ENCODE assay signal across 8 cellular contexts in genomic region chr22:30290679-30291333, GRCh38. TPM values are rescaled to one million over a fixed set of nuclear protein-coding genes. Genes with fewer than 3 reads are reported as not detected.
DNase-seq lines count a peak whose midpoint lies in the region; ATAC-seq, FAIRE-seq and TF ChIP-seq lines count a peak whose summit lies in the region.

No MANE protein-coding gene starts in this region.

- H3K56ac ChIP-seq in H1 (replicated peaks; ENCODE audit: insufficient read length, low read depth, low read length): no peak overlapping the region

- H3K9me3 Mint-ChIP-seq in type B pancreatic cell: no peaks in the 10 kb centered on the region

- H3K18ac ChIP-seq in H1 (ENCODE audit: extremely low read depth, low read length) (no peak overlapping the region), mesenchymal stem cell (ENCODE audit: low read depth in 1 of 2, low read length in 2 of 2) (peak overlapping the region; percentile 40 to 41)

- H2BK12ac ChIP-seq in H1 (ENCODE audit: low read depth, low read length) (no peak overlapping the region), mesenchymal stem cell (ENCODE audit: low read length in 2 of 2) (peak overlapping the region in 1 of 2 experiments; percentile 2)

- H3K4me3 ChIP-seq in H1 (ENCODE audit: extremely low read depth in 1 of 4, insufficient read depth in 2 of 4, low read depth in 3 of 4, low read length in 4 of 4) (no peak overlapping the region; a peak in 1 of 8 replicates), mesenchymal stem cell (ENCODE audit: insufficient read depth in 1 of 2, low read depth in 1 of 2, low read length in 2 of 2) (no peak overlapping the region)

- peak overlapping the region; percentile 92; the same call in 1 of the 2 replicates for H2BK15ac ChIP-seq in H1 (ENCODE audit: low read length)
- peak overlapping the region; percentile 12 for H2BK15ac ChIP-seq in mesenchymal stem cell (ENCODE audit: low read depth, poor library complexity, severe bottlenecking)

- H3K79me1 ChIP-seq in H1 (ENCODE audit: low read depth, low read length) (no peaks in the 10 kb centered on the region), mesenchymal stem cell (replicated peaks; ENCODE audit: low read length, poor library complexity, severe bottlenecking) (peaks cover 23% of the 10 kb centered on the region)

- CTCF ChIA-PET in H1 (lab: Charles Lee; ENCODE audit: partially characterized antibody): interaction anchor here (0.6 to 9.1 kb wide), 7 partner anchors 11 to 502 kb away, joined by 3 to 203 read pairs (median 4); partner anchors contain the start of gene TBC1D10A

- H3K14ac ChIP-seq in H1 (ENCODE audit: insufficient read length) (no peak overlapping the region), mesenchymal stem cell (ENCODE audit: low read length in 2 of 2) (no peak overlapping the region)

- H3K27ac Mint-ChIP-seq in type B pancreatic cell: no peak overlapping the region

- H2AFZ ChIP-seq in H1 (ENCODE audit: low read length) (no peak overlapping the region), mesenchymal stem cell (ENCODE audit: low read depth, low read length) (no peak overlapping the region)

- H3K4me1 ChIP-seq in H1 (replicated peaks in 1 of 4; ENCODE audit: control insufficient read depth in 3 of 4, insufficient read depth in 4 of 4, low read length in 3 of 4) (peaks cover 0 to 19% (median 14%) of the 10 kb centered on the region in 4 experiments; a peak in 6 of 7 replicates), mesenchymal stem cell (ENCODE audit: control insufficient read depth, insufficient read depth, low read depth, low read length) (peaks cover 34% of the 10 kb centered on the region)

- no peak for TF ChIP-seq RAD21 in H1 (IDR thresholded peaks at IDR 0.05 in 1 of 2, conservative IDR thresholded peaks at IDR 0.05 in 1 of 2; ENCODE audit: low read depth in 2 of 2, low read length in 2 of 2)

- H3K27me3 Mint-ChIP-seq in type B pancreatic cell: no peaks in the 10 kb centered on the region

- peaks cover 0 to 4% of the 10 kb centered on the region in 2 experiments for H4K20me1 ChIP-seq in H1 (replicated peaks in 1 of 2; ENCODE audit: control insufficient read depth in 1 of 2, insufficient read depth in 2 of 2, low read length in 2 of 2)

- no peak for TF ChIP-seq POLR2A in H1 (IDR thresholded peaks at IDR 0.05; ENCODE audit: control extremely low read depth in 1 of 2, low read depth in 2 of 2, low read length in 2 of 2)

- H3K9ac ChIP-seq in H1 (replicated peaks in 1 of 4; ENCODE audit: extremely low read depth in 1 of 4, low read depth in 3 of 4, low read length in 3 of 4) (no peak overlapping the region), mesenchymal stem cell (ENCODE audit: low read length) (peak overlapping the region; percentile 83)

- H3K4me1 Mint-ChIP-seq in type B pancreatic cell (ENCODE audit: unreplicated experiment): peaks cover 9% of the 10 kb centered on the region

- H3K36me3 ChIP-seq in H1 (ENCODE audit: control insufficient read depth in 2 of 4, insufficient read depth in 4 of 4, low read length in 3 of 4) (no peaks in the 10 kb centered on the region), mesenchymal stem cell (ENCODE audit: control insufficient read depth in 1 of 2, insufficient read depth in 2 of 2, low read depth in 1 of 2, low read length in 2 of 2) (peaks cover 52 to 65% of the 10 kb centered on the region in 2 experiments)

- no peak for TF ChIP-seq EP300 in H1 (IDR thresholded peaks at IDR 0.05; ENCODE audit: borderline replicate concordance in 1 of 2, low read depth in 2 of 2, low read length in 2 of 2)

- POLR2A ChIA-PET in H1 (lab: Charles Lee; ENCODE audit: partially characterized antibody): interaction anchor here (0.9 to 3.8 kb wide), 5 partner anchors 7 to 134 kb away, joined by 3 to 17 read pairs (median 3); partner anchors contain the start of genes CCDC157 and SF3A1

- H4K8ac ChIP-seq in H1 (ENCODE audit: extremely low read depth, insufficient read depth, low read length) (no peak overlapping the region), mesenchymal stem cell (ENCODE audit: low read length) (peak overlapping the region; percentile 62)

- 86% methylated on average over 4 of the region's 5 CpGs; no CpG with 5 or more reads in 1 of the 2 experiments for whole genome bisulfite sequencing in H1 (ENCODE audit: extremely low coverage in 1 of 2, insufficient coverage in 1 of 2, insufficient read length in 1 of 2, insufficient replicate concordance in 2 of 2, low coverage in 1 of 2, low lambda C conversion rate in 2 of 2, missing lambda C conversion rate in 1 of 2), 2 experiments
- WGBS in mesenchymal stem cell: 42% methylated on average over 4 of the region's 5 CpGs

- H4K91ac ChIP-seq in H1 (replicated peaks; ENCODE audit: insufficient read length, low read length) (no peak overlapping the region), mesenchymal stem cell (ENCODE audit: low read length) (peak overlapping the region; percentile 56)

- no peaks in the 10 kb centered on the region for H3K79me2 ChIP-seq in H1 (ENCODE audit: control insufficient read depth in 1 of 2, insufficient read depth in 2 of 2, low read length in 2 of 2)

- H3K23ac ChIP-seq in H1 (ENCODE audit: insufficient read length) (no peak overlapping the region), mesenchymal stem cell (ENCODE audit: low read length in 2 of 2) (no peak overlapping the region)

- no peak overlapping the region for H3K4me3 Mint-ChIP-seq in type B pancreatic cell

- H4K5ac ChIP-seq in H1 (ENCODE audit: insufficient read length, low read depth, low read length): no peak overlapping the region

- TF ChIP-seq CTCF in H1 (IDR thresholded peaks at IDR 0.05; ENCODE audit: control extremely low read depth in 1 of 3, insufficient read depth in 1 of 3, low read depth in 1 of 3, low read length in 3 of 3): no peak
- TF ChIP-seq CTCF in type B pancreatic cell (conservative IDR thresholded peaks at IDR 0.05): no peak

- peaks cover 11% of the 10 kb centered on the region for H3K36me3 Mint-ChIP-seq in type B pancreatic cell

- no peaks in the 10 kb centered on the region for H3K9me3 ChIP-seq in H1 (ENCODE audit: insufficient read depth in 2 of 2, low read depth in 1 of 2, low read length in 1 of 2)
- H3K9me3 ChIP-seq in mesenchymal stem cell (ENCODE audit: control insufficient read depth, low read length): no peaks in the 10 kb centered on the region

- H3K23me2 ChIP-seq in H1 (ENCODE audit: low read depth, low read length): peaks cover 12% of the 10 kb centered on the region; the same call in 1 of the 2 replicates

- H3K27ac ChIP-seq in H1 (ENCODE audit: low read depth, low read length): no peak overlapping the region
- peak overlapping the region; percentile 31 for H3K27ac ChIP-seq in mesenchymal stem cell (ENCODE audit: low read length, poor library complexity, severe bottlenecking)

- DNase-seq in SIG-M5 treated with dmso at 0.1 percent for 504 hours (lab: John Stamatoyannopoulos, UW; ENCODE audit: unreplicated experiment): peak; percentile 15
- DNase-seq in SIG-M5 (lab: John Stamatoyannopoulos, UW): no peak
- DNase-seq in RPMI8226: peak; percentile 85
- DNase-seq in H1 (ENCODE audit: low read depth in 1 of 2, low spot score in 2 of 2): no peak
- DNase-seq in mesenchymal stem cell: peak; percentile 69
- peak; percentile 69 for DNase-seq in type B pancreatic cell (ENCODE audit: extremely low spot score, unreplicated experiment)

- FAIRE-seq in H1 (lab: Jason Lieb, UNC): no peak

- H2BK120ac ChIP-seq in H1 (replicated peaks; ENCODE audit: low read depth, low read length): no peak overlapping the region
- no peak overlapping the region for H2BK120ac ChIP-seq in mesenchymal stem cell (ENCODE audit: low read depth, low read length)

- peak overlapping the region; percentile 80; the same call in 1 of the 2 replicates for H2BK20ac ChIP-seq in H1 (ENCODE audit: low read length)

- peak overlapping the region; percentile 32; the same call in 1 of the 2 replicates for H2BK5ac ChIP-seq in H1 (ENCODE audit: low read depth, low read length)
- no peak overlapping the region for H2BK5ac ChIP-seq in mesenchymal stem cell (ENCODE audit: low read depth, low read length, poor library complexity, severe bottlenecking)

- H3K4me2 ChIP-seq in H1 (ENCODE audit: insufficient read depth in 1 of 2, low read depth in 2 of 2, low read length in 2 of 2): peak overlapping the region; percentile 82 to 89; a peak in 2 of 4 replicates
- H3K4me2 ChIP-seq in mesenchymal stem cell (ENCODE audit: low read length, poor library complexity, severe bottlenecking): no peak overlapping the region

- ATAC-seq in GM18861 (IDR thresholded peaks at IDR 0.05; ENCODE audit: unreplicated experiment) (no peak), GM21737 (IDR thresholded peaks at IDR 0.05; ENCODE audit: unreplicated experiment) (no peak)

- no peaks in the 10 kb centered on the region for H3K27me3 ChIP-seq in H1 (replicated peaks in 1 of 4; ENCODE audit: control insufficient read depth in 3 of 4, extremely low read depth in 1 of 4, insufficient read depth in 3 of 4, low read length in 3 of 4)
- H3K27me3 ChIP-seq in mesenchymal stem cell (ENCODE audit: control insufficient read depth in 1 of 2, insufficient read depth in 1 of 2, low read length in 2 of 2): no peaks in the 10 kb centered on the region

- H2AK5ac ChIP-seq in H1 (ENCODE audit: low read depth, low read length) (no peak overlapping the region), mesenchymal stem cell (ENCODE audit: low read length, severe bottlenecking) (peak overlapping the region; percentile 43)

- H3K4ac ChIP-seq in H1 (replicated peaks; ENCODE audit: insufficient read length, low read depth, low read length) (no peak overlapping the region), mesenchymal stem cell (ENCODE audit: low read depth in 1 of 2, low read length in 2 of 2) (peak overlapping the region in 1 of 2 experiments; percentile 13)

RNA-seq across cellular contexts. Expression of gene CASTOR1, which starts 1.5 kb away (rescaled TPM):
- total RNA-seq in H1 (2021; fragmentation: NEBNext Ultra II Directional; extraction: Animal tissue kit (Norgen Biotek cat#: 25700)): 8.4 and 10.3 TPM in 2 replicates
- polyA plus RNA-seq in H1 (2011; rRNA removed): 36.0 and 44.6 TPM in 2 replicates
- 22.6 TPM for polyA plus RNA-seq in H1 (2011; cell fraction: cytosol; rRNA removed)
- 27.5 TPM for polyA plus RNA-seq in H1 (2011; cell fraction: nucleus; rRNA removed)
- 3.7 to 12.4 TPM (median 11.3 TPM) in 4 replicates for polyA plus RNA-seq in H1 (2012, experiment 1 of 2)
- 10.9 TPM for polyA plus RNA-seq in H1 (2012, experiment 2 of 2)
- polyA plus RNA-seq in H1 (2013, experiment 1 of 2): 9.5 TPM
- 10.2 TPM for polyA plus RNA-seq in H1 (2013, experiment 2 of 2)
- polyA minus RNA-seq in H1 (2011; rRNA and poly(A)+ RNA removed): 8.2 and 8.5 TPM in 2 replicates
- 3.8 TPM for polyA minus RNA-seq in H1 (2011; cell fraction: cytosol; rRNA and poly(A)+ RNA removed)
- polyA minus RNA-seq in H1 (2011; cell fraction: nucleus; rRNA and poly(A)+ RNA removed): 8.7 TPM
- polyA plus RNA-seq in mesenchymal stem cell (2013, experiment 1 of 2): 9.7 TPM
- 8.7 TPM for polyA plus RNA-seq in mesenchymal stem cell (2013, experiment 2 of 2)
- 11.4 TPM in 2 replicates for total RNA-seq in type B pancreatic cell (ENCODE audit: low replicate concordance)

RNA-seq across cellular contexts. Expression of gene OSM, which starts 24.2 kb away (rescaled TPM):
- not detected in 2 replicates for total RNA-seq in H1 (2021; fragmentation: NEBNext Ultra II Directional; extraction: Animal tissue kit (Norgen Biotek cat#: 25700))
- not detected in 2 replicates for polyA plus RNA-seq in H1 (2011; rRNA removed)
- not detected for polyA plus RNA-seq in H1 (2011; cell fraction: cytosol; rRNA removed)
- not detected for polyA plus RNA-seq in H1 (2011; cell fraction: nucleus; rRNA removed)
- polyA plus RNA-seq in H1 (2012, experiment 1 of 2): not detected in 4 replicates
- not detected for polyA plus RNA-seq in H1 (2012, experiment 2 of 2)
- polyA plus RNA-seq in H1 (2013, experiment 1 of 2): not detected
- polyA plus RNA-seq in H1 (2013, experiment 2 of 2): not detected
- polyA minus RNA-seq in H1 (2011; rRNA and poly(A)+ RNA removed): not detected in 2 replicates
- not detected for polyA minus RNA-seq in H1 (2011; cell fraction: cytosol; rRNA and poly(A)+ RNA removed)
- not detected for polyA minus RNA-seq in H1 (2011; cell fraction: nucleus; rRNA and poly(A)+ RNA removed)
- polyA plus RNA-seq in mesenchymal stem cell (2013, experiment 1 of 2): not detected
- polyA plus RNA-seq in mesenchymal stem cell (2013, experiment 2 of 2): not detected
- total RNA-seq in type B pancreatic cell (ENCODE audit: low replicate concordance): not detected in 2 replicates

RNA-seq across cellular contexts. Expression of gene TBC1D10A, which starts 35.9 kb away (rescaled TPM):
- total RNA-seq in H1 (2021; fragmentation: NEBNext Ultra II Directional; extraction: Animal tissue kit (Norgen Biotek cat#: 25700)): 5.4 and 6.5 TPM in 2 replicates
- 7.0 and 11.3 TPM in 2 replicates for polyA plus RNA-seq in H1 (2011; rRNA removed)
- polyA plus RNA-seq in H1 (2011; cell fraction: cytosol; rRNA removed): 7.8 TPM
- polyA plus RNA-seq in H1 (2011; cell fraction: nucleus; rRNA removed): 14.8 TPM
- 4.7 to 6.8 TPM (median 5.5 TPM) in 4 replicates for polyA plus RNA-seq in H1 (2012, experiment 1 of 2)
- polyA plus RNA-seq in H1 (2012, experiment 2 of 2): 7.3 TPM
- polyA plus RNA-seq in H1 (2013, experiment 1 of 2): 3.7 TPM
- polyA plus RNA-seq in H1 (2013, experiment 2 of 2): 3.1 TPM
- 5.0 and 6.8 TPM in 2 replicates for polyA minus RNA-seq in H1 (2011; rRNA and poly(A)+ RNA removed)
- 3.7 TPM for polyA minus RNA-seq in H1 (2011; cell fraction: cytosol; rRNA and poly(A)+ RNA removed)
- 7.8 TPM for polyA minus RNA-seq in H1 (2011; cell fraction: nucleus; rRNA and poly(A)+ RNA removed)
- polyA plus RNA-seq in mesenchymal stem cell (2013, experiment 1 of 2): 15.7 TPM
- 14.0 TPM for polyA plus RNA-seq in mesenchymal stem cell (2013, experiment 2 of 2)
- 15.3 and 21.5 TPM in 2 replicates for total RNA-seq in type B pancreatic cell (ENCODE audit: low replicate concordance)

RNA-seq across cellular contexts. Expression of gene LIF, which starts 44.2 kb away (rescaled TPM):
- 3.3 and 3.5 TPM in 2 replicates for total RNA-seq in H1 (2021; fragmentation: NEBNext Ultra II Directional; extraction: Animal tissue kit (Norgen Biotek cat#: 25700))
- 3.3 and 4.1 TPM in 2 replicates for polyA plus RNA-seq in H1 (2011; rRNA removed)
- polyA plus RNA-seq in H1 (2011; cell fraction: cytosol; rRNA removed): 4.0 TPM
- 16.5 TPM for polyA plus RNA-seq in H1 (2011; cell fraction: nucleus; rRNA removed)
- polyA plus RNA-seq in H1 (2012, experiment 1 of 2): 3.5 to 4.5 TPM (median 3.9 TPM) in 4 replicates
- 2.9 TPM for polyA plus RNA-seq in H1 (2012, experiment 2 of 2)
- polyA plus RNA-seq in H1 (2013, experiment 1 of 2): 2.2 TPM
- 1.8 TPM for polyA plus RNA-seq in H1 (2013, experiment 2 of 2)
- polyA minus RNA-seq in H1 (2011; rRNA and poly(A)+ RNA removed): 9.4 and 9.6 TPM in 2 replicates
- polyA minus RNA-seq in H1 (2011; cell fraction: cytosol; rRNA and poly(A)+ RNA removed): 6.2 TPM
- polyA minus RNA-seq in H1 (2011; cell fraction: nucleus; rRNA and poly(A)+ RNA removed): 4.6 TPM
- polyA plus RNA-seq in mesenchymal stem cell (2013, experiment 1 of 2): 10.2 TPM
- 9.7 TPM for polyA plus RNA-seq in mesenchymal stem cell (2013, experiment 2 of 2)
- total RNA-seq in type B pancreatic cell (ENCODE audit: low replicate concordance): 3.8 and 9.8 TPM in 2 replicates

Comparison
In these comparisons a context has a peak if more than half of its experiments do, and no peak if none do; other contexts are left out.
1. DNase-seq: peak in SIG-M5 treated with dmso at 0.1 percent for 504 hours (single experiment), RPMI8226 (single experiment), mesenchymal stem cell (single experiment) and type B pancreatic cell (single experiment); none in SIG-M5 (single experiment) and H1 (0 of 2).